In the genomic region with DNA sequence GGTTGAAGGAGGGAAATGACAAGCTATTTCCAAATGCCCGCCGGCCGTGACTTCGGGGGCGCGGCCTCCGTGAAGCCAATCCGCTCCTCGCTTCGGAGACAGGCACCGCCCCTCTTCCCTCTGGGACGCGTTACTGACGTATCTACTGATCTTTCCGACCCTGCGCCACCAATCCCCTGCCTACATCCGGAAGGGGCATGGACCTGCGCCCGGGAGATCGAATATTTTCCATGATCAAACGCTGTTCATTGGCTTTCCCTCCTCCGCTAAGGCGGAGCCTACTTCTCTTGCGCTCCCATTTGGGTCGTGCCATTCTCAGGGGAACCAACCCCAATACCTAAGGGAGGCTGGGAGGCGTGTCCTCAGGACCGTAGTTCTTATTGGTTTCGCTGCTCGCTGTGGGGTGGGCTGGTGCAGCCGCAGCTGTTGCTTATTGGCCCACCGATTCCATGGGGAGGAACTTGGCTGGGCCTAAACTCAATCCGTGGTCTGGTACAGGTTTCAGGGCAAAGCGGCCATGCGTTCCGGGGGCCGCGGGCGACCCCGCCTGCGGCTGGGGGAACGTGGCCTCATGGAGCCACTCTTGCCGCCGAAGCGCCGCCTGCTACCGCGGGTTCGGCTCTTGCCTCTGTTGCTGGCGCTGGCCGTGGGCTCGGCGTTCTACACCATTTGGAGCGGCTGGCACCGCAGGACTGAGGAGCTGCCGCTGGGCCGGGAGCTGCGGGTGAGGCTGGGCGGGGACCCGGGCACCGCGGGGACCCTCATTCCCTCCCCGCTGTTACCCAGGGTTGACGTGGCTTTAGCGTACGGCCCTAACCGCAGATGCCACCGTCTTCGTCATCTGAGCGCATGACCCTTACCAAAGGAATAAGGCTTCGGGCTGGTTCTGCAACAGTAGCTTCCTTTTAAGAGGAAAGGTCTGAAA, we compare ENCODE assay signal across 8 cellular contexts. TPM values are rescaled to one million over a fixed set of nuclear protein-coding genes. Genes with fewer than 3 reads are reported as not detected.
A peak's percentile ranks its signal among the peaks of the same experiment; 100 is the strongest.
DNase-seq lines count a peak whose midpoint lies in the region; ATAC-seq, FAIRE-seq and TF ChIP-seq lines count a peak whose summit lies in the region.

Gene QPCTL (plus strand): TSS at position 480 of the 925 bp plus-strand sequence. CDS start 38 bp downstream, at position 518.

- H3K4me1 Mint-ChIP-seq in T-helper 17 cell, result peaks cover 14% of the 10 kb centered on the region

- peaks cover 6% of the 10 kb centered on the region for H3K36me3 Mint-ChIP-seq in T-helper 17 cell (ENCODE audit: low read depth)

- WGBS in prostate gland, result 2% methylated on average over 67 of the region's 70 CpGs

- no peaks in the 10 kb centered on the region for H3K27me3 ChIP-seq in prostate gland (replicated peaks; ENCODE audit: insufficient read depth)

- H3K4me3 Mint-ChIP-seq in T-helper 17 cell, result peak within 1 kb of the TSS; percentile 93

- peaks cover 0 to 11% of the 10 kb centered on the region in 2 donors for H3K36me3 ChIP-seq in prostate gland

- peak within 1 kb of the TSS; percentile 94 for H3K27ac Mint-ChIP-seq in T-helper 17 cell

- ATAC-seq in HG02885 (IDR thresholded peaks at IDR 0.05; ENCODE audit: poor library complexity, unreplicated experiment) (peak; percentile 87), T-helper 17 cell (peak; percentile 89), left ventricle myocardium superior (peak; percentile 94)

- no peaks in the 10 kb centered on the region for H3K27me3 Mint-ChIP-seq in T-helper 17 cell

- peak in 1 of 4 experiments; percentile 15 for TF ChIP-seq CTCF in prostate gland (IDR thresholded peaks at IDR 0.05)

- H3K27ac ChIP-seq in angular gyrus (ENCODE audit: low read depth, low read length), result peak within 1 kb of the TSS; percentile 74
- H3K27ac ChIP-seq in prostate gland, result peak within 1 kb of the TSS; percentile 93 to 96

- peak; percentile 99 for DNase-seq in NCI-H1694 treated with DMSO at 0.1 percent for 48 hours (lab: John Stamatoyannopoulos, UW)
- DNase-seq in T-helper 17 cell, result peak; percentile 89 to 95 (median 90)
- peak; percentile 96 for DNase-seq in left ventricle myocardium superior
- DNase-seq in prostate gland (ENCODE audit: low spot score), result peak; percentile 99
- DNase-seq in urothelium cell line (ENCODE audit: low spot score), result peak; percentile 96

- intact Hi-C loops in left ventricle myocardium superior (cut with micrococcal nuclease), result no loop called here
- intact Hi-C loops in prostate gland (cut with DNase I), result loop anchor here (2.0 to 5.0 kb wide), 2 partner anchors 24 to 75 kb away; partner anchors contain the start of gene SIX5

- peaks cover 3% of the 10 kb centered on the region for H3K4me1 ChIP-seq in prostate gland (replicated peaks)

- FAIRE-seq in urothelium cell line (lab: Jason Lieb, UNC), result peak; percentile 95

- H3K9me3 ChIP-seq in T-helper 17 cell (ENCODE audit: control insufficient read depth, low read length, poor library complexity, severe bottlenecking), result no peaks in the 10 kb centered on the region
- no peaks in the 10 kb centered on the region for H3K9me3 ChIP-seq in prostate gland

- TF ChIP-seq POLR2A in GM15510 (IDR thresholded peaks at IDR 0.05; ENCODE audit: borderline replicate concordance, extremely low read depth, insufficient read length), result peak; percentile 94
- TF ChIP-seq POLR2A in prostate gland (IDR thresholded peaks at IDR 0.05), result peak; percentile 75

- H3K4me3 ChIP-seq in prostate gland, result peak within 1 kb of the TSS; percentile 71 to 75

RNA-seq across cellular contexts. Expression of gene QPCTL, which starts in this region (rescaled TPM):
- total RNA-seq in T-helper 17 cell, result 10 to 100 TPM in 1 of 2 donors, 1 to 10 TPM in 1; 7.1 to 13.2 TPM
- total RNA-seq in left ventricle myocardium superior, result 1.2 TPM
- 10 to 100 TPM in 1 of 2 donors, 1 to 10 TPM in 1; 5.2 to 18.4 TPM for total RNA-seq in prostate gland

Comparison
In these comparisons a context has a peak if more than half of its experiments do, and no peak if none do; other contexts are left out.
1. Peak in every context shown above with its lines: DNase-seq, ATAC-seq, H3K4me3 ChIP-seq and H3K27ac ChIP-seq.